In the genomic region with DNA sequence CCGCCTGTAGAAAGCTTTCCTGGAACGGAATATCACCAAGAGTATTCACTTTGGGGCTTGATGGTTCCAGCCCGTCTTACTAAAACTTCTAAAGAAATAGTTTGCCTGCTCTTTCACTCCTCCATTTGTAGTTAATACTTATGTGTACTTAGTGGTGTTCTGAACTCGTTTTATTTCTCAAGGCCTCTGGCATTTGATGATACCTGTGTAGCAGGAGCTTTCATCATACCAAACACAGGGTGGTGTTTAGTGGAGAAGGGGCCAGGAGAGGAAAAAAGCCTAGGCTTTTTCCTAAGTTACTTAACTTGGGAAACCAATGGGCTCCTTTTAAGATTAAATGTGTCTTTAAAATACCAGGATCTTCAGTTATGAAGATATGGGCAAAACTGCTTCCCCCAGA, we compare ENCODE assay signal across 25 cellular contexts.
"Had no signal": no experiment of that assay in that cellular context is flagged by ENCODE, and none has a peak within 500 bp of the region (broad histone marks: within the 10 kb centered on the region; RNA-seq: fewer than 3 reads in every experiment).

No MANE protein-coding gene starts in this region.

- H3K36me3 Mint-ChIP-seq: activated naive CD4-positive, alpha-beta T cell treated with anti-CD3 and anti-CD28 coated beads, Interleukin-2, amount 50 U/mL, for 72 hours; brain; T-cell had no signal

- H3K9me3 Mint-ChIP-seq: activated naive CD4-positive, alpha-beta T cell treated with anti-CD3 and anti-CD28 coated beads, Interleukin-2, amount 50 U/mL, for 72 hours; brain; nephron progenitor cell; T-cell; T-helper 2 cell treated with Interferon-gamma antibody and Interleukin-4, amounts not matched to agents 5 μg/mL and 100 μg/mL, for 36 hours had no signal

- H3K27ac Mint-ChIP-seq: activated naive CD4-positive, alpha-beta T cell treated with anti-CD3 and anti-CD28 coated beads, Interleukin-2, amount 50 U/mL, for 72 hours; nephron progenitor cell; progenitor cell of endocrine pancreas; T-cell; T-helper 2 cell treated with Interferon-gamma antibody and Interleukin-4, amounts not matched to agents 5 μg/mL and 100 μg/mL, for 36 hours had no signal

- H3K36me3 ChIP-seq: left ventricle myocardium inferior, spleen, WERI-Rb-1 had no signal

- DNase-seq: activated CD4-positive, CD25-positive, alpha-beta regulatory T cell treated with anti-CD3 and anti-CD28 coated beads, Interleukin-2, amount 50 U/mL, for 72 hours; activated gamma-delta T cell treated with Interleukin-2 at 50 U/mL for 16 hours; activated T-cell treated with anti-CD3 and anti-CD28 coated beads, Interleukin-2, amount 50 U/mL, for 1 hour; aorta; central memory CD4-positive, alpha-beta T cell; dermis blood vessel endothelial cell; effector CD8-positive, alpha-beta T cell; foreskin melanocyte; glutamatergic neuron; hippocampal formation; kidney glomerular epithelial cell; left ventricle myocardium inferior; mammary epithelial cell; midbrain; nephron progenitor cell; retina; spleen; stimulated activated CD4-positive, alpha-beta T cell treated with anti-CD3 and anti-CD28 coated beads, Interleukin-4, amount 100 ng/mL, for 24 hours; stimulated activated naive CD4-positive, alpha-beta T cell treated with Interleukin-2 at 50 U/mL for 16 hours; T-cell; WERI-Rb-1 had no signal

- H3K27ac ChIP-seq: left ventricle myocardium inferior, spleen, WERI-Rb-1 had no signal

- H3K27me3 ChIP-seq: spleen had no signal

- ATAC-seq: activated naive CD4-positive, alpha-beta T cell treated with anti-CD3 and anti-CD28 coated beads, Interleukin-2, amount 50 U/mL, for 72 hours; T-cell had no signal

- H3K9me3 ChIP-seq: left ventricle myocardium inferior, spleen had no signal

- H3K4me3 Mint-ChIP-seq: nephron progenitor cell; T-cell; T-helper 2 cell treated with Interferon-gamma antibody and Interleukin-4, amounts not matched to agents 5 μg/mL and 100 μg/mL, for 36 hours had no signal

- H3K27me3 Mint-ChIP-seq: T-cell had no signal

- H3K4me3 ChIP-seq: left ventricle myocardium inferior, spleen had no signal
